14 cellular contexts compared by ENCODE assay signal in genomic region chr14:49997991-49998390, GRCh38.
DNase-seq lines count a peak whose midpoint lies in the region; ATAC-seq, FAIRE-seq and TF ChIP-seq lines count a peak whose summit lies in the region.
"Had no signal": no experiment of that assay in that cellular context is flagged by ENCODE, and none has a peak within 500 bp of the region (broad histone marks: within the 10 kb centered on the region; RNA-seq: fewer than 3 reads in every experiment).

No MANE protein-coding gene starts in this region.

- ATAC-seq in thoracic aorta (ENCODE audit: insufficient number of reproducible peaks, low FRiP score, low read depth) = no peak
- ATAC-seq: heart left ventricle, left lung, Right ventricle myocardium inferior had no signal

- H2AFZ ChIP-seq in hepatocyte = no peak overlapping the region

- peak; percentile 28 for DNase-seq in activated effector memory CD4-positive, alpha-beta T cell treated with anti-CD3 and anti-CD28 coated beads, Interleukin-2, amount 50 U/mL, for 16 hours
- DNase-seq in activated effector memory CD4-positive, alpha-beta T cell treated with Interleukin-2 at 50 U/mL for 16 hours = no peak
- DNase-seq in RWPE1 (ENCODE audit: low spot score) (no peak), hepatocyte (ENCODE audit: low spot score) (no peak), thoracic aorta (ENCODE audit: low spot score) (no peak), NCI-H510A treated with DMSO at 0.1 percent for 48 hours (lab: John Stamatoyannopoulos, UW) (no peak), small intestine (no peak), DMS53 treated with DMSO at 0.1 percent for 48 hours (lab: John Stamatoyannopoulos, UW; ENCODE audit: unreplicated experiment) (no peak)
- DNase-seq: EL, heart left ventricle, left lung, MV-4-11 had no signal

- no peak for FAIRE-seq in small intestine (lab: Jason Lieb, UNC)

- CTCF ChIA-PET in RWPE1 (lab: Yijun Ruan, JAX) = no interaction called here

- 97% methylated on average over 4 of the region's 4 CpGs for WGBS in hepatocyte (ENCODE audit: low lambda C conversion rate, missing lambda C conversion rate)
- WGBS in small intestine, 3 donors = 79 to 90% (median 81%) methylated on average over 4 of the region's 4 CpGs

- peaks cover 41% of the 10 kb centered on the region for H3K4me1 ChIP-seq in hepatocyte (ENCODE audit: insufficient read depth)
- peaks cover 38 to 61% of the 10 kb centered on the region in 2 donors for H3K4me1 ChIP-seq in thoracic aorta (ENCODE audit: control insufficient read depth in 1 of 2, low read depth in 2 of 2)
- peaks cover 7 to 15% of the 10 kb centered on the region in 2 donors for H3K4me1 ChIP-seq in small intestine (ENCODE audit: control insufficient read depth in 2 of 2, insufficient read depth in 1 of 2, low read depth in 1 of 2, low read length in 1 of 2)

- H3K9me2 ChIP-seq in hepatocyte (replicated peaks; ENCODE audit: insufficient read depth) = no peaks in the 10 kb centered on the region

- H3K79me2 ChIP-seq in hepatocyte = no peaks in the 10 kb centered on the region

- no peaks in the 10 kb centered on the region for H3K9me3 ChIP-seq in hepatocyte (ENCODE audit: low read depth)
- H3K9me3 ChIP-seq in thoracic aorta = no peaks in the 10 kb centered on the region
- no peaks in the 10 kb centered on the region for H3K9me3 ChIP-seq in small intestine (ENCODE audit: control insufficient read depth, low read depth)
- H3K9me3 ChIP-seq: heart left ventricle, left lung, neutrophil had no signal

- H3K27ac ChIP-seq in RWPE1 (peak overlapping the region; percentile 79), hepatocyte (peak overlapping the region; percentile 98), thoracic aorta (peak overlapping the region; percentile 93 to 99), small intestine (ENCODE audit: low read depth in 1 of 2, low read length in 1 of 2) (no peak overlapping the region)
- H3K27ac ChIP-seq: neutrophil had no signal

- no peak overlapping the region for H3K4me3 ChIP-seq in hepatocyte
- H3K4me3 ChIP-seq in thoracic aorta = no peak overlapping the region
- H3K4me3 ChIP-seq in small intestine (ENCODE audit: low read depth in 1 of 2, low read length in 2 of 2) = no peak overlapping the region
- H3K4me3 ChIP-seq: heart left ventricle, left lung had no signal

- POLR2A ChIA-PET in RWPE1 (lab: Yijun Ruan, JAX; ENCODE audit: low non-redundant PET) = no interaction called here

- H3K27me3 ChIP-seq in hepatocyte (no peaks in the 10 kb centered on the region), thoracic aorta (replicated peaks; ENCODE audit: insufficient read depth) (no peaks in the 10 kb centered on the region), small intestine (ENCODE audit: control insufficient read depth in 2 of 2, insufficient read depth in 2 of 2, low read length in 2 of 2) (no peaks in the 10 kb centered on the region)
- H3K27me3 ChIP-seq: heart left ventricle had no signal

- TF ChIP-seq CTCF in RWPE1 (conservative IDR thresholded peaks at IDR 0.05; ENCODE audit: low read depth) = no peak
- TF ChIP-seq CTCF in hepatocyte (IDR thresholded peaks at IDR 0.05; ENCODE audit: poor library complexity) = no peak
- TF ChIP-seq CTCF in thoracic aorta (IDR thresholded peaks at IDR 0.05) = no peak

- H4K20me1 ChIP-seq in hepatocyte (ENCODE audit: insufficient read depth, poor library complexity, severe bottlenecking) = no peaks in the 10 kb centered on the region

- no peak overlapping the region for H3K4me2 ChIP-seq in hepatocyte

- no peaks in the 10 kb centered on the region for H3K36me3 ChIP-seq in hepatocyte (replicated peaks; ENCODE audit: insufficient read depth, low read depth)
- no peaks in the 10 kb centered on the region for H3K36me3 ChIP-seq in thoracic aorta
- no peaks in the 10 kb centered on the region for H3K36me3 ChIP-seq in small intestine (ENCODE audit: control insufficient read depth in 2 of 2, insufficient read depth in 2 of 2, low read length in 2 of 2)
- H3K36me3 ChIP-seq: heart left ventricle, left lung, neutrophil had no signal

Comparison
In these comparisons a context has a peak if more than half of its experiments do, and no peak if none do; other contexts are left out.
1. H3K27ac ChIP-seq: peak in RWPE1 (single experiment), hepatocyte (single experiment) and thoracic aorta (2 of 2); none in small intestine (0 of 2).